In genomic region chr6:102039450-102039849, GRCh38 we compare ENCODE assay signal across 25 cellular contexts.
A peak's percentile ranks its signal among the peaks of the same experiment; 100 is the strongest.
DNase-seq lines count a peak whose midpoint lies in the region; TF ChIP-seq lines count a peak whose summit lies in the region.
"Had no signal": no experiment of that assay in that cellular context is flagged by ENCODE, and none has a peak within 500 bp of the region (broad histone marks: within the 10 kb centered on the region; RNA-seq: fewer than 3 reads in every experiment).

No MANE protein-coding gene starts in this region.

- no peak for TF ChIP-seq POLR2A in testis (IDR thresholded peaks at IDR 0.05)
- TF ChIP-seq POLR2A in thyroid gland (IDR thresholded peaks at IDR 0.05) = no peak

- H3K27ac ChIP-seq in testis (no peak overlapping the region), thyroid gland (no peak overlapping the region)
- H3K27ac ChIP-seq: BLaER1, HL-60, SJSA1 had no signal

- H3K36me3 ChIP-seq in testis (ENCODE audit: low read depth, missing control alignments) (no peaks in the 10 kb centered on the region), thyroid gland (no peaks in the 10 kb centered on the region)
- H3K36me3 ChIP-seq: BLaER1, SJSA1 had no signal

- DNase-seq in NCI-H2171 treated with DMSO at 0.1 percent for 48 hours (lab: John Stamatoyannopoulos, UW) (peak; percentile 34), NCI-H2171 (lab: John Stamatoyannopoulos, UW) (no peak), NCI-H69 (lab: John Stamatoyannopoulos, UW) (peak; percentile 11), cerebellar cortex (ENCODE audit: low spot score) (peak; percentile 42), pons (ENCODE audit: low spot score) (peak; percentile 10), NCI-H526 treated with DMSO at 0.1 percent for 48 hours (lab: John Stamatoyannopoulos, UW) (no peak), testis (no peak), thyroid gland (no peak)
- DNase-seq: 8988T; CD4-positive, CD25-positive, alpha-beta regulatory T cell; GOT3; HCEC 1CT; Karpas-422; NCI-H1092; NCI-H1417 treated with DMSO at 0.1 percent for 48 hours; NCI-H1694 treated with DMSO at 0.1 percent for 48 hours; NCI-H2081 treated with DMSO at 0.1 percent for 48 hours; NCI-H2227 treated with DMSO at 0.1 percent for 48 hours; NK-92 treated with Interleukin-12 subunit alpha and Interleukin-12 subunit beta, amount 100 ng/mL, for 24 hours; Right ventricle myocardium superior; RPMI8226; T-helper 1 cell had no signal

- H3K27me3 ChIP-seq in testis = no peaks in the 10 kb centered on the region
- no peaks in the 10 kb centered on the region for H3K27me3 ChIP-seq in thyroid gland
- H3K27me3 ChIP-seq: BLaER1, SJSA1 had no signal

- TF ChIP-seq CTCF in testis (IDR thresholded peaks at IDR 0.05) = no peak
- no peak for TF ChIP-seq CTCF in thyroid gland (IDR thresholded peaks at IDR 0.05)

- intact Hi-C loops in testis (cut with DNase I; ENCODE audit: low total_unique reads) (no loop called here), thyroid gland (cut with DNase I) (no loop called here)

- WGBS in testis, 2 donors = 66 to 70% methylated on average over 3 of the region's 3 CpGs
- 44 to 48% methylated on average over 3 of the region's 3 CpGs for WGBS in thyroid gland, 2 donors

- H3K4me3 ChIP-seq in testis = no peak overlapping the region
- no peak overlapping the region for H3K4me3 ChIP-seq in thyroid gland (replicated peaks in 1 of 3)
- H3K4me3 ChIP-seq: BLaER1, SJSA1 had no signal

- H3K4me1 ChIP-seq in testis (no peaks in the 10 kb centered on the region), thyroid gland (no peaks in the 10 kb centered on the region)
- H3K4me1 ChIP-seq: BLaER1, SJSA1 had no signal

- H3K9me3 ChIP-seq in testis = no peaks in the 10 kb centered on the region
- no peaks in the 10 kb centered on the region for H3K9me3 ChIP-seq in thyroid gland
- H3K9me3 ChIP-seq: BLaER1, SJSA1 had no signal

Comparison
In these comparisons a context has a peak if more than half of its experiments do, and no peak if none do; other contexts are left out.
1. DNase-seq: peak in NCI-H2171 treated with DMSO at 0.1 percent for 48 hours (single experiment), NCI-H69 (single experiment), cerebellar cortex (single experiment) and pons (single experiment); none in NCI-H2171 (single experiment), NCI-H526 treated with DMSO at 0.1 percent for 48 hours (single experiment), testis (single experiment) and thyroid gland (0 of 2).